In genomic region chr11:134276396-134277175, GRCh38 we compare ENCODE assay signal across 8 cellular contexts. TPM values are rescaled to one million over a fixed set of nuclear protein-coding genes. Genes with fewer than 3 reads are reported as not detected.
DNase-seq lines count a peak whose midpoint lies in the region; ATAC-seq and TF ChIP-seq lines count a peak whose summit lies in the region.

No MANE protein-coding gene starts in this region.

- H3K4me1 ChIP-seq in ectodermal cell (ENCODE audit: control insufficient read depth, insufficient read depth, low read length) (peaks cover 10% of the 10 kb centered on the region), neutrophil (ENCODE audit: control insufficient read depth in 1 of 2, insufficient read depth in 1 of 2, low read depth in 1 of 2, low read length in 1 of 2) (peaks cover 11 to 17% of the 10 kb centered on the region in 2 experiments)

- peak; percentile 10 to 13 for DNase-seq in activated CD4-positive, alpha-beta T cell treated with anti-CD3 and anti-CD28 coated beads for 4 hours
- DNase-seq in activated CD4-positive, alpha-beta T cell treated with anti-CD3 and anti-CD28 coated beads, Interleukin-2, amount 50 U/mL, for 1 hour = no peak
- peak; percentile 72 for DNase-seq in NCI-H2227 (lab: John Stamatoyannopoulos, UW; ENCODE audit: unreplicated experiment)
- DNase-seq in AG08396 (ENCODE audit: low spot score) = no peak
- no peak for DNase-seq in stimulated activated naive CD4-positive, alpha-beta T cell (lab: John Stamatoyannopoulos, UW)

- no peak for TF ChIP-seq CTCF in neutrophil (IDR thresholded peaks at IDR 0.05)

- no peak for ATAC-seq in HG03025 (IDR thresholded peaks at IDR 0.05; ENCODE audit: low FRiP score, unreplicated experiment)

- no peaks in the 10 kb centered on the region for H3K9me3 ChIP-seq in ectodermal cell (ENCODE audit: control insufficient read depth, low read length)
- H3K9me3 ChIP-seq in neutrophil = no peaks in the 10 kb centered on the region

- WGBS in ectodermal cell, 2 experiments = 0% methylated on average over 88 of the region's 88 CpGs

- H3K27ac ChIP-seq in ectodermal cell (ENCODE audit: insufficient read depth, low read depth, low read length, poor library complexity, severe bottlenecking) (no peak overlapping the region), neutrophil (no peak overlapping the region)

- H3K27me3 ChIP-seq in ectodermal cell (ENCODE audit: control insufficient read depth, insufficient read depth, low read length, poor library complexity, severe bottlenecking) (peaks cover 75% of the 10 kb centered on the region), neutrophil (peaks cover 98% of the 10 kb centered on the region)

- no peaks in the 10 kb centered on the region for H3K36me3 ChIP-seq in ectodermal cell (ENCODE audit: control insufficient read depth, insufficient read depth, low read length)
- no peaks in the 10 kb centered on the region for H3K36me3 ChIP-seq in neutrophil

- H3K4me3 ChIP-seq in ectodermal cell (ENCODE audit: insufficient read depth, low read depth, low read length) (peak overlapping the region; percentile 41), neutrophil (ENCODE audit: low read depth in 1 of 2, low read length in 1 of 2) (peak overlapping the region; percentile 12 to 49)

RNA-seq across cellular contexts. Expression of gene GLB1L3, which starts 0.4 kb away (rescaled TPM):
- polyA plus RNA-seq in ectodermal cell (2013, experiment 1 of 4) = not detected
- polyA plus RNA-seq in ectodermal cell (2013, experiment 2 of 4) = not detected
- polyA plus RNA-seq in ectodermal cell (2013, experiment 3 of 4) = not detected
- polyA plus RNA-seq in ectodermal cell (2013, experiment 4 of 4) = not detected

RNA-seq across cellular contexts. Expression of gene ACAD8, which starts 23.2 kb away (rescaled TPM):
- polyA plus RNA-seq in ectodermal cell (2013, experiment 1 of 4) = 43.3 TPM
- polyA plus RNA-seq in ectodermal cell (2013, experiment 2 of 4) = 43.9 TPM
- 33.3 TPM for polyA plus RNA-seq in ectodermal cell (2013, experiment 3 of 4)
- 40.4 TPM for polyA plus RNA-seq in ectodermal cell (2013, experiment 4 of 4)

RNA-seq across cellular contexts. Expression of gene THYN1, which starts 23.4 kb away (rescaled TPM):
- polyA plus RNA-seq in ectodermal cell (2013, experiment 1 of 4) = 87.5 TPM
- polyA plus RNA-seq in ectodermal cell (2013, experiment 2 of 4) = 78.5 TPM
- 89.3 TPM for polyA plus RNA-seq in ectodermal cell (2013, experiment 3 of 4)
- 101 TPM for polyA plus RNA-seq in ectodermal cell (2013, experiment 4 of 4)

RNA-seq across cellular contexts. Expression of gene VPS26B, which starts 52.1 kb away (rescaled TPM):
- 33.5 TPM for polyA plus RNA-seq in ectodermal cell (2013, experiment 1 of 4)
- polyA plus RNA-seq in ectodermal cell (2013, experiment 2 of 4) = 29.3 TPM
- polyA plus RNA-seq in ectodermal cell (2013, experiment 3 of 4) = 27.1 TPM
- 29.1 TPM for polyA plus RNA-seq in ectodermal cell (2013, experiment 4 of 4)

RNA-seq across cellular contexts. Expression of gene NCAPD3, which starts 52.8 kb away (rescaled TPM):
- 39.4 TPM for polyA plus RNA-seq in ectodermal cell (2013, experiment 1 of 4)
- polyA plus RNA-seq in ectodermal cell (2013, experiment 2 of 4) = 38.9 TPM
- 27.9 TPM for polyA plus RNA-seq in ectodermal cell (2013, experiment 3 of 4)
- 35.7 TPM for polyA plus RNA-seq in ectodermal cell (2013, experiment 4 of 4)

Comparison
In these comparisons a context has a peak if more than half of its experiments do, and no peak if none do; other contexts are left out.
1. DNase-seq: peak in activated CD4-positive, alpha-beta T cell treated with anti-CD3 and anti-CD28 coated beads for 4 hours (2 of 2) and NCI-H2227 (single experiment); none in activated CD4-positive, alpha-beta T cell treated with anti-CD3 and anti-CD28 coated beads, Interleukin-2, amount 50 U/mL, for 1 hour (single experiment), AG08396 (single experiment) and stimulated activated naive CD4-positive, alpha-beta T cell (0 of 6).